In genomic region chr20:55365745-55366144, GRCh38 we compare ENCODE assay signal across 26 cellular contexts.
"Had no signal": no experiment of that assay in that cellular context is flagged by ENCODE, and none has a peak within 500 bp of the region (broad histone marks: within the 10 kb centered on the region; RNA-seq: fewer than 3 reads in every experiment).

No MANE protein-coding gene starts in this region.

- FAIRE-seq: urothelium cell line had no signal

- H3K27me3 ChIP-seq: stomach, suprapubic skin, testis, thyroid gland, tibial artery, tibial nerve, transverse colon, upper lobe of left lung, upper lobe of right lung, uterus, vagina had no signal

- ATAC-seq: stimulated activated effector memory CD8-positive, alpha-beta T cell treated with anti-CD3 and anti-CD28 coated beads, Interleukin-12 subunit alpha, Interleukin-12 subunit beta, amount 100 ng/mL, for 72 hours; stimulated activated memory B cell treated with anti-CD40 and anti-IgM and Interleukin-4, amounts not matched to agents 10 μg/mL and 1 μg/mL and 100 μg/mL, for 72 hours; stimulated activated naive B cell treated with anti-CD40 and anti-IgM and Interleukin-4, amounts not matched to agents 10 μg/mL and 1 μg/mL and 100 μg/mL, for 72 hours; stimulated activated naive CD8-positive, alpha-beta T cell treated with anti-CD3 and anti-CD28 coated beads, Interleukin-15, amount 100 ng/mL, for 72 hours; stimulated activated naive CD8-positive, alpha-beta T cell treated with anti-CD3 and anti-CD28 coated beads, Interleukin-15, Interleukin-2, amounts not matched to agents 100 U/mL and 50 U/mL, for 24 hours; upper lobe of right lung had no signal

- H3K36me3 ChIP-seq: stomach, suprapubic skin, thoracic aorta, thyroid gland, tibial artery, tibial nerve, transverse colon, upper lobe of left lung, upper lobe of right lung, uterus, vagina had no signal

- H3K4me1 ChIP-seq: stomach, suprapubic skin, testis, thyroid gland, tibial artery, tibial nerve, transverse colon, upper lobe of left lung, upper lobe of right lung, uterus, vagina had no signal

- H3K27ac ChIP-seq: stomach, suprapubic skin, testis, thoracic aorta, thyroid gland, tibial artery, tibial nerve, transverse colon, upper lobe of left lung, upper lobe of right lung, uterus, vagina had no signal

- DNase-seq: stimulated activated CD4-positive, alpha-beta T cell treated with anti-CD3 and anti-CD28 coated beads, Interleukin-2, amount 100 ng/mL, for 48 hours; stimulated activated CD4-positive, alpha-beta T cell treated with anti-CD3 and anti-CD28 coated beads, Interleukin-4, amount 100 ng/mL, for 1 hour; stimulated activated CD4-positive, alpha-beta T cell treated with anti-CD3 and anti-CD28 coated beads, Interleukin-4, amount 100 ng/mL, for 24 hours; stimulated activated CD4-positive, alpha-beta T cell treated with anti-CD3 and anti-CD28 coated beads, Interleukin-4, amount 100 ng/mL, for 4 hours; stimulated activated CD8-positive, alpha-beta memory T cell treated with anti-CD3 and anti-CD28 coated beads, Interleukin-4, amount 100 ng/mL, for 48 hours; stimulated activated naive B cell treated with anti-CD40 and anti-IgM and Interleukin-4, amounts not matched to agents 10 μg/mL and 1 μg/mL and 100 μg/mL, for 72 hours; stimulated activated naive CD4-positive, alpha-beta T cell; stimulated activated naive CD4-positive, alpha-beta T cell treated with Interleukin-2 at 50 U/mL for 16 hours; stimulated activated naive CD8-positive, alpha-beta T cell treated with anti-CD3 and anti-CD28 coated beads, Interleukin-15, amount 100 ng/mL, for 72 hours; stimulated activated naive CD8-positive, alpha-beta T cell treated with anti-CD3 and anti-CD28 coated beads, Interleukin-15, Interleukin-2, amounts not matched to agents 100 U/mL and 50 U/mL, for 24 hours; stomach; substantia nigra; testis; thyroid gland; tibial artery; transverse colon; upper lobe of left lung; upper lobe of right lung; uterus had no signal

- H3K9me3 ChIP-seq: suprapubic skin, testis, thoracic aorta, tibial artery, tibial nerve, transverse colon, upper lobe of left lung, upper lobe of right lung, uterus, vagina had no signal

- H3K4me3 ChIP-seq: stomach, suprapubic skin, testis, thoracic aorta, thyroid gland, tibial artery, tibial nerve, transverse colon, upper lobe of left lung, upper lobe of right lung, uterus, vagina had no signal
